ENCODE assay signal across 1 cellular context in genomic region chr5:727087-727486, GRCh38.
A peak's percentile ranks its signal among the peaks of the same experiment; 100 is the strongest.
TF ChIP-seq lines count a peak whose summit lies in the region.

No MANE protein-coding gene starts in this region.

TF ChIP-seq in HepG2, 621 proteins besides CTCF, POLR2A, EP300 and RAD21:
- TF ChIP-seq SMC3 (IDR thresholded peaks at IDR 0.05; ENCODE audit: low read length) (peak; percentile 22; the same call in 1 of the 2 replicates), GABPB1 (CRISPR knock-in tag; IDR thresholded peaks at IDR 0.05) (peak; percentile 36; the same call in 1 of the 2 replicates), STAG1 (CRISPR knock-in tag; IDR thresholded peaks at IDR 0.05) (peak; percentile 42), GABPA (IDR thresholded peaks at IDR 0.05; ENCODE audit: low read depth, low read length) (peak; percentile 36), GABPA (CRISPR knock-in tag; IDR thresholded peaks at IDR 0.05; ENCODE audit: low read depth) (peak; percentile 46)
